8 cellular contexts compared by ENCODE assay signal in genomic region chr6:90586675-90587638, GRCh38. TPM values are rescaled to one million over a fixed set of nuclear protein-coding genes. Genes with fewer than 3 reads are reported as not detected.
DNase-seq lines count a peak whose midpoint lies in the region; ATAC-seq and TF ChIP-seq lines count a peak whose summit lies in the region.

TSS of gene MAP3K7 (minus strand) at chr6:90587072. CDS start at chr6:90586883, 189 bp downstream.

- CTCF ChIA-PET in naive thymus-derived CD4-positive, alpha-beta T cell (lab: Charles Lee): no interaction called here

- POLR2A ChIA-PET in naive thymus-derived CD4-positive, alpha-beta T cell (lab: Charles Lee): interaction anchor here (0.6 to 1.8 kb wide), 10 partner anchors 9 to 1623 kb away, joined by 3 to 6 read pairs (median 3); partner anchors contain the start of genes MDN1 and RNGTT

- no peaks in the 10 kb centered on the region for H3K27me3 ChIP-seq in DOHH2 (ENCODE audit: control insufficient read depth, low read length)
- peaks cover 9% of the 10 kb centered on the region; the same call in 1 of the 2 replicates for H3K27me3 ChIP-seq in GM23338 (ENCODE audit: insufficient read depth)
- H3K27me3 ChIP-seq in fibroblast of lung (ENCODE audit: control insufficient read depth, insufficient read depth, low read length): no peaks in the 10 kb centered on the region
- H3K27me3 ChIP-seq in naive thymus-derived CD4-positive, alpha-beta T cell (ENCODE audit: control insufficient read depth in 2 of 2, insufficient read depth in 2 of 2, low read length in 2 of 2): no peaks in the 10 kb centered on the region

- peaks cover 2% of the 10 kb centered on the region; the same call in 1 of the 3 replicates for H3K36me3 Mint-ChIP-seq in GM23338 (ENCODE audit: low read depth)
- H3K36me3 Mint-ChIP-seq in naive thymus-derived CD4-positive, alpha-beta T cell: peaks cover 0 to 4% (median 0%) of the 10 kb centered on the region in 5 donors
- H3K36me3 Mint-ChIP-seq in stimulated activated naive B cell treated with anti-CD40 and anti-IgM and Interleukin-4, amounts not matched to agents 10 μg/mL and 1 μg/mL and 100 μg/mL, for 72 hours: peaks cover 5 to 6% of the 10 kb centered on the region in 2 donors

- intact Hi-C loops in naive thymus-derived CD4-positive, alpha-beta T cell (cut with micrococcal nuclease): loop anchor here (1.0 to 10.0 kb wide), 14 partner anchors 25 to 1625 kb away; partner anchors contain the start of genes CASP8AP2 (in 2 of the 2), LYRM2 (in 2 of the 2), MDN1 (in 2 of the 2) and RNGTT (in 2 of the 2)

- H3K9me3 ChIP-seq in DOHH2 (ENCODE audit: control insufficient read depth, insufficient read depth, low read length): no peaks in the 10 kb centered on the region
- H3K9me3 ChIP-seq in fibroblast of lung (ENCODE audit: control insufficient read depth, insufficient read depth, low read depth, low read length): no peaks in the 10 kb centered on the region
- H3K9me3 ChIP-seq in naive thymus-derived CD4-positive, alpha-beta T cell (ENCODE audit: control insufficient read depth in 2 of 3, low read length in 3 of 3): no peaks in the 10 kb centered on the region

- H3F3A ChIP-seq in DOHH2 (ENCODE audit: control insufficient read depth, insufficient read depth) (no peaks in the 10 kb centered on the region; the same call in 1 of the 2 replicates), GM23338 (replicated peaks; ENCODE audit: low read depth) (no peaks in the 10 kb centered on the region)

- H3K27ac ChIP-seq in DOHH2 (ENCODE audit: low read depth, low read length) (peak within 1 kb of the TSS; percentile 70), GM23338 (ENCODE audit: low read depth) (peak within 1 kb of the TSS; percentile 90), fibroblast of lung (ENCODE audit: insufficient read depth, low read length) (peak within 1 kb of the TSS; percentile 88)
- peak within 1 kb of the TSS; percentile 93 for H3K27ac ChIP-seq in naive thymus-derived CD4-positive, alpha-beta T cell (ENCODE audit: low read depth, low read length)

- peak within 1 kb of the TSS; percentile 89 for H3K9ac ChIP-seq in fibroblast of lung (ENCODE audit: insufficient read depth, low read length)

- peaks cover 13% of the 10 kb centered on the region for H3K4me1 Mint-ChIP-seq in GM23338
- H3K4me1 Mint-ChIP-seq in naive thymus-derived CD4-positive, alpha-beta T cell: peaks cover 25 to 50% (median 45%) of the 10 kb centered on the region in 7 donors
- H3K4me1 Mint-ChIP-seq in stimulated activated naive B cell treated with anti-CD40 and anti-IgM and Interleukin-4, amounts not matched to agents 10 μg/mL and 1 μg/mL and 100 μg/mL, for 72 hours: peaks cover 21 to 29% of the 10 kb centered on the region in 2 donors

- H3K36me3 ChIP-seq in DOHH2 (ENCODE audit: control insufficient read depth, low read length): peaks cover 12% of the 10 kb centered on the region
- H3K36me3 ChIP-seq in GM23338 (ENCODE audit: insufficient read depth): no peaks in the 10 kb centered on the region
- no peaks in the 10 kb centered on the region for H3K36me3 ChIP-seq in fibroblast of lung (ENCODE audit: control insufficient read depth, insufficient read depth, low read length)
- peaks cover 0 to 7% (median 0%) of the 10 kb centered on the region in 3 experiments for H3K36me3 ChIP-seq in naive thymus-derived CD4-positive, alpha-beta T cell (ENCODE audit: control insufficient read depth in 2 of 3, insufficient read depth in 3 of 3, low read length in 3 of 3)

- H3K27me3 Mint-ChIP-seq in GM23338 (ENCODE audit: insufficient read depth, low read depth, poor library complexity): peaks cover 6% of the 10 kb centered on the region
- H3K27me3 Mint-ChIP-seq in naive thymus-derived CD4-positive, alpha-beta T cell: peaks cover 5 to 35% (median 11%) of the 10 kb centered on the region in 5 donors
- peaks cover 3 to 10% of the 10 kb centered on the region in 2 donors for H3K27me3 Mint-ChIP-seq in stimulated activated naive B cell treated with anti-CD40 and anti-IgM and Interleukin-4, amounts not matched to agents 10 μg/mL and 1 μg/mL and 100 μg/mL, for 72 hours

- H4K20me1 ChIP-seq in DOHH2 (ENCODE audit: control insufficient read depth, insufficient read depth, low read depth, low read length) (peaks cover 13% of the 10 kb centered on the region; the same call in 1 of the 2 replicates), GM23338 (replicated peaks; ENCODE audit: insufficient read depth) (peaks cover 20% of the 10 kb centered on the region), fibroblast of lung (ENCODE audit: control insufficient read depth, extremely low read depth, insufficient read depth, low read length) (peaks cover 5% of the 10 kb centered on the region)

- H3K79me2 ChIP-seq in DOHH2 (ENCODE audit: control insufficient read depth, low read length) (peaks cover 49% of the 10 kb centered on the region), GM23338 (replicated peaks; ENCODE audit: insufficient read depth) (peaks cover 47% of the 10 kb centered on the region), fibroblast of lung (ENCODE audit: control insufficient read depth, insufficient read depth, low read length) (peaks cover 44% of the 10 kb centered on the region)

- peak within 1 kb of the TSS; percentile 99 for H3K27ac Mint-ChIP-seq in GM23338
- H3K27ac Mint-ChIP-seq in naive thymus-derived CD4-positive, alpha-beta T cell: peak within 1 kb of the TSS; percentile 93 to 100 (median 99)
- H3K27ac Mint-ChIP-seq in stimulated activated naive B cell treated with anti-CD40 and anti-IgM and Interleukin-4, amounts not matched to agents 10 μg/mL and 1 μg/mL and 100 μg/mL, for 72 hours: peak within 1 kb of the TSS; percentile 99

- peak within 1 kb of the TSS; percentile 5; the same call in 1 of the 2 replicates for H2AFZ ChIP-seq in GM23338
- peak within 1 kb of the TSS; percentile 97 for H2AFZ ChIP-seq in fibroblast of lung (ENCODE audit: low read length)

- ATAC-seq in GM23338: peak; percentile 93
- ATAC-seq in naive thymus-derived CD4-positive, alpha-beta T cell: peak; percentile 90
- peak; percentile 90 to 91 for ATAC-seq in stimulated activated naive B cell treated with anti-CD40 and anti-IgM and Interleukin-4, amounts not matched to agents 10 μg/mL and 1 μg/mL and 100 μg/mL, for 72 hours (replicated peaks)

- H3K4me2 ChIP-seq in DOHH2 (ENCODE audit: low read length) (peak within 1 kb of the TSS; percentile 71), GM23338 (peak within 1 kb of the TSS; percentile 81), fibroblast of lung (ENCODE audit: extremely low read depth, insufficient read depth, low read length) (peak within 1 kb of the TSS; percentile 99)

- peak within 1 kb of the TSS; percentile 98 for H3K4me3 Mint-ChIP-seq in GM23338
- H3K4me3 Mint-ChIP-seq in naive thymus-derived CD4-positive, alpha-beta T cell: peak within 1 kb of the TSS; percentile 92 to 99 (median 96)
- peak within 1 kb of the TSS; percentile 95 for H3K4me3 Mint-ChIP-seq in stimulated activated naive B cell treated with anti-CD40 and anti-IgM and Interleukin-4, amounts not matched to agents 10 μg/mL and 1 μg/mL and 100 μg/mL, for 72 hours

- no peak for TF ChIP-seq CTCF in DOHH2 (IDR thresholded peaks at IDR 0.05; ENCODE audit: low read depth, low read length, poor library complexity, severe bottlenecking)
- no peak for TF ChIP-seq CTCF in GM23338 (conservative IDR thresholded peaks at IDR 0.05; ENCODE audit: low read depth in 2 of 2)
- no peak for TF ChIP-seq CTCF in fibroblast of lung (conservative IDR thresholded peaks at IDR 0.05 in 1 of 2, IDR thresholded peaks at IDR 0.05 in 1 of 2; ENCODE audit: low read depth in 1 of 2, low read length in 2 of 2)

- H3K9me3 Mint-ChIP-seq in GM23338: no peaks in the 10 kb centered on the region
- peaks cover 0 to 5% (median 0%) of the 10 kb centered on the region in 11 donors for H3K9me3 Mint-ChIP-seq in naive thymus-derived CD4-positive, alpha-beta T cell
- no peaks in the 10 kb centered on the region for H3K9me3 Mint-ChIP-seq in stimulated activated naive B cell treated with anti-CD40 and anti-IgM and Interleukin-4, amounts not matched to agents 10 μg/mL and 1 μg/mL and 100 μg/mL, for 72 hours

- H3K4me1 ChIP-seq in DOHH2 (ENCODE audit: control insufficient read depth, low read length) (peaks cover 37% of the 10 kb centered on the region), GM23338 (ENCODE audit: insufficient read depth) (0 out of 2 replicates have a peak, but pooled peaks cover 10% of the 10 kb centered on the region), fibroblast of lung (ENCODE audit: control insufficient read depth, extremely low read depth, insufficient read depth, low read length) (peaks cover 4% of the 10 kb centered on the region)
- H3K4me1 ChIP-seq in naive thymus-derived CD4-positive, alpha-beta T cell (ENCODE audit: control insufficient read depth in 2 of 2, insufficient read depth in 2 of 2, low read length in 2 of 2): peaks cover 17 to 22% of the 10 kb centered on the region in 2 donors

- peak within 1 kb of the TSS; percentile 79 for H3K4me3 ChIP-seq in DOHH2 (ENCODE audit: low read length)
- peak within 1 kb of the TSS; percentile 90 for H3K4me3 ChIP-seq in GM23338
- peak within 1 kb of the TSS; percentile 78 to 96 (median 88) for H3K4me3 ChIP-seq in fibroblast of lung (replicated peaks in 1 of 4; ENCODE audit: control extremely low read depth in 1 of 4, insufficient read depth in 1 of 4, low read depth in 3 of 4, low read length in 4 of 4)
- peak within 1 kb of the TSS; percentile 88 for H3K4me3 ChIP-seq in naive thymus-derived CD4-positive, alpha-beta T cell (ENCODE audit: low read length)

- DNase-seq in GM23338 (ENCODE audit: low spot score) (peak; percentile 97), LHCN-M2 (ENCODE audit: low read depth) (peak; percentile 95), RPMI8226 (peak; percentile 90), fibroblast of lung (ENCODE audit: low read depth in 2 of 2) (peak; percentile 95 to 98)
- peak; percentile 88 for DNase-seq in activated T-helper 1 cell treated with anti-CD3 and anti-CD28 coated beads, Interleukin-2, amount 50 U/mL, for 16 hours (ENCODE audit: low read depth in 1 of 2, low spot score in 1 of 2)
- DNase-seq in naive thymus-derived CD4-positive, alpha-beta T cell: peak; percentile 83 to 96 (median 93)
- DNase-seq in stimulated activated naive B cell treated with anti-CD40 and anti-IgM and Interleukin-4, amounts not matched to agents 10 μg/mL and 1 μg/mL and 100 μg/mL, for 72 hours: peak; percentile 93

- H3K9me2 ChIP-seq in DOHH2 (replicated peaks; ENCODE audit: control insufficient read depth, low read length): no peaks in the 10 kb centered on the region
- H3K9me2 ChIP-seq in GM23338 (ENCODE audit: insufficient read depth): no peaks in the 10 kb centered on the region

RNA-seq across cellular contexts. Expression of gene MAP3K7, which starts in this region (rescaled TPM):
- 40.9 and 47.1 TPM in 2 replicates for total RNA-seq in GM23338 (2014; rRNA removed; shearing (Covaris generic))
- polyA plus RNA-seq in GM23338 (2016; fragmentation: Nextera tagmentation; extraction: Ambion mirVana) (29.6 and 33.2 TPM in 2 replicates), fibroblast of lung (40.6 and 48.6 TPM in 2 replicates)
- total RNA-seq in LHCN-M2 (2014; rRNA removed) (32.8 and 32.9 TPM in 2 replicates), fibroblast of lung (29.8 and 35.5 TPM in 2 replicates)
- 13.8 TPM for polyA plus RNA-seq in LHCN-M2 (2012)
- 20.6 and 25.6 TPM in 2 replicates for polyA plus RNA-seq in fibroblast of lung (2012)
- polyA minus RNA-seq in fibroblast of lung (ENCODE audit: low replicate concordance): 12.6 and 14.8 TPM in 2 replicates
- 10 to 100 TPM; 16.1 to 38.5 (median 29.9) TPM for total RNA-seq in naive thymus-derived CD4-positive, alpha-beta T cell
- 10 to 100 TPM; 15.8 to 25.4 TPM for polyA plus RNA-seq in naive thymus-derived CD4-positive, alpha-beta T cell

Comparison
In these comparisons a context has a peak if more than half of its experiments do, and no peak if none do; other contexts are left out.
1. Peak in every context shown above with its lines: DNase-seq, ATAC-seq, H3K4me3 ChIP-seq and H3K27ac ChIP-seq.